Comparison of ENCODE assay signal across 9 cellular contexts in genomic region chr20:36093804-36094145, GRCh38.
DNase-seq lines count a peak whose midpoint lies in the region; ATAC-seq, FAIRE-seq and TF ChIP-seq lines count a peak whose summit lies in the region.
"Had no signal": no experiment of that assay in that cellular context is flagged by ENCODE, and none has a peak within 500 bp of the region (broad histone marks: within the 10 kb centered on the region; RNA-seq: fewer than 3 reads in every experiment).

No MANE protein-coding gene starts in this region.

- H3K4me1 Mint-ChIP-seq in CD4-positive, alpha-beta memory T cell: peaks cover 7 to 24% (median 12%) of the 10 kb centered on the region in 4 donors

- H3K4me3 Mint-ChIP-seq in CD4-positive, alpha-beta memory T cell: peak overlapping the region; percentile 21 to 97 (median 88)

- no peak for TF ChIP-seq CTCF in Panc1 (IDR thresholded peaks at IDR 0.05)
- no peak for TF ChIP-seq CTCF in epithelial cell of proximal tubule (conservative IDR thresholded peaks at IDR 0.05; ENCODE audit: low read depth, low read length)
- TF ChIP-seq CTCF in pancreas (IDR thresholded peaks at IDR 0.05): no peak

- peaks cover 19% of the 10 kb centered on the region for H3K4me1 ChIP-seq in CD4-positive, alpha-beta memory T cell (ENCODE audit: insufficient read depth, low read length)
- H3K4me1 ChIP-seq in Panc1 (ENCODE audit: control insufficient read depth, insufficient read depth, low read length) (no peaks in the 10 kb centered on the region; the same call in 1 of the 2 replicates), pancreas (peaks cover 14 to 34% (median 24%) of the 10 kb centered on the region in 3 donors)

- in situ Hi-C loops in Panc1 (cut with HindIII; ENCODE audit: low pct_unique_long_range_greater_than_20kb, low sequenced_read_pairs): no loop called here

- peaks cover 0 to 2% (median 0%) of the 10 kb centered on the region in 8 donors for H3K9me3 Mint-ChIP-seq in CD4-positive, alpha-beta memory T cell

- no peak for DNase-seq in CD4-positive, alpha-beta memory T cell
- DNase-seq in Panc1 (ENCODE audit: low read depth, low spot score) (no peak), epithelial cell of proximal tubule (ENCODE audit: low read depth) (no peak), pancreas (no peak), germinal center (ENCODE audit: low spot score) (no peak), NCI-H1694 (lab: John Stamatoyannopoulos, UW) (no peak), NCI-H1417 (lab: John Stamatoyannopoulos, UW) (no peak)
- DNase-seq: SHP77 treated with DMSO at 0.1 percent for 48 hours had no signal

- CTCF ChIA-PET in CD4-positive, alpha-beta memory T cell (lab: Charles Lee; ENCODE audit: partially characterized antibody): interaction anchor here (2.7 kb wide), 1 partner anchor 100 kb away, joined by 8 read pairs; no protein-coding TSS in a partner anchor
- CTCF ChIA-PET in Panc1 (lab: Charles Lee): interaction anchor here (1.0 kb wide), 1 partner anchor 44 kb away, joined by 3 read pairs; no protein-coding TSS in a partner anchor

- H3K36me3 Mint-ChIP-seq in CD4-positive, alpha-beta memory T cell: peaks cover 3 to 4% of the 10 kb centered on the region in 2 donors

- H3K27ac ChIP-seq in CD4-positive, alpha-beta memory T cell (ENCODE audit: low read depth, low read length): no peak overlapping the region
- H3K27ac ChIP-seq in Panc1 (ENCODE audit: low read length) (no peak overlapping the region), pancreas (peak overlapping the region; percentile 64 to 88 (median 82))

- peaks cover 28 to 33% of the 10 kb centered on the region in 2 donors for H3K27me3 Mint-ChIP-seq in CD4-positive, alpha-beta memory T cell

- no peaks in the 10 kb centered on the region for H3K9me3 ChIP-seq in CD4-positive, alpha-beta memory T cell (ENCODE audit: control insufficient read depth in 1 of 2, low read length in 2 of 2)
- no peaks in the 10 kb centered on the region for H3K9me3 ChIP-seq in Panc1 (ENCODE audit: control insufficient read depth, insufficient read depth, low read depth, low read length)
- H3K9me3 ChIP-seq in pancreas: no peaks in the 10 kb centered on the region

- intact Hi-C loops in CD4-positive, alpha-beta memory T cell (cut with micrococcal nuclease): no loop called here
- intact Hi-C loops in Panc1 (cut with micrococcal nuclease; ENCODE audit: unreplicated experiment): no loop called here
- intact Hi-C loops in pancreas (cut with DNase I): no loop called here

- no peak for FAIRE-seq in pancreas (lab: Jason Lieb, UNC)

- H3K4me3 ChIP-seq in CD4-positive, alpha-beta memory T cell (ENCODE audit: low read length in 2 of 2): peak overlapping the region in 1 of 2 donors; percentile 75
- H3K4me3 ChIP-seq in Panc1 (ENCODE audit: low read depth in 2 of 2, low read length in 2 of 2) (peak overlapping the region; percentile 56 to 59), epithelial cell of proximal tubule (ENCODE audit: low read depth, low read length) (peak overlapping the region; percentile 70), pancreas (peak overlapping the region; percentile 55 to 84 (median 73))

- 0 to 4% methylated on average over 2 of the region's 2 CpGs for WGBS in pancreas, 2 donors

- no TSS peak for BruUV-seq in Panc1 (replicated peaks; lab: Mats Ljungman, UMichigan)

- no peaks in the 10 kb centered on the region for H3K36me3 ChIP-seq in CD4-positive, alpha-beta memory T cell (ENCODE audit: insufficient read depth, low read length)
- no peaks in the 10 kb centered on the region; the same call in 1 of the 2 replicates for H3K36me3 ChIP-seq in Panc1 (ENCODE audit: control insufficient read depth, insufficient read depth, low read length)
- H3K36me3 ChIP-seq in pancreas: no peaks in the 10 kb centered on the region

- peaks cover 20% of the 10 kb centered on the region for H3K27me3 ChIP-seq in CD4-positive, alpha-beta memory T cell (ENCODE audit: insufficient read depth, low read length)
- peaks cover 7% of the 10 kb centered on the region for H3K27me3 ChIP-seq in Panc1 (ENCODE audit: control insufficient read depth, insufficient read depth, low read length)
- no peaks in the 10 kb centered on the region for H3K27me3 ChIP-seq in pancreas

- POLR2A ChIA-PET in CD4-positive, alpha-beta memory T cell (lab: Charles Lee; ENCODE audit: partially characterized antibody): no interaction called here
- POLR2A ChIA-PET in Panc1 (lab: Charles Lee): no interaction called here

- H3K27ac Mint-ChIP-seq in CD4-positive, alpha-beta memory T cell: no peak overlapping the region

- peak; percentile 16; the same call in 1 of the 2 replicates for ATAC-seq in Panc1
- peak; percentile 22 to 38 (median 27) for ATAC-seq in pancreas
- no peak for ATAC-seq in GM18517 (IDR thresholded peaks at IDR 0.05; ENCODE audit: unreplicated experiment)

Comparison
In these comparisons a context has a peak if more than half of its experiments do, and no peak if none do; other contexts are left out.
1. H3K27ac ChIP-seq: peak in pancreas (4 of 4); none in CD4-positive, alpha-beta memory T cell (single experiment) and Panc1 (single experiment).